In the genomic region with DNA sequence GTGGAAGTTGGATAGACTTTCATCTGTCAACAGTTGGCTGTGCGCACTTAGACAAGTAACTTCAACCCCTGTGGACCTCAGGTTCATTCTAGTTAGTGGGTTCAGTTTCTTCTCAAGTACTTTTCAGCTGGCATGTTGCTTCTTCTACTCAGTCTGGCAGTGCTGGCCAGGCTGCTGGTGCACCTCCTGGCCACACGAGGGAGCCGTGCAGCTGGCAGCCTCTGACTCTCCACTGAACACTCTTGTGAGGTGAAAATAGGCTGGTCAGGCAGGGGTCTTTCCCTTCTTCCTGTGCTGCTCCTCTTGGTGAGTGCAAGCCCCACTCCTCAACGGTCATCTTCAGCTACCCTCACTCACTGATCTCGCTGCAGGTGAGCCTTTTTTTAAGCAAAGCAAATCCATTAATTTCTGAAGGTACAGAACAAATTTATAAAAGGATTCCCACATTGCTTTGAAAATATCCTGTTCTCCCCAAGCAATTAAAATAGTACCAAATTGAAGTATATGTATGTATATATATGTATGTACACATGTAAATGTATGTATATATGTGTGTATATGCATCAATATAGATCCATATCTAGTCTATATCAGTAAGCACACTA, we compare ENCODE assay signal across 8 cellular contexts. TPM values are rescaled to one million over a fixed set of nuclear protein-coding genes. Genes with fewer than 3 reads are reported as not detected.
DNase-seq lines count a peak whose midpoint lies in the region; ATAC-seq and TF ChIP-seq lines count a peak whose summit lies in the region.

No MANE protein-coding gene starts in this region.

- H3K36me3 Mint-ChIP-seq in progenitor cell of endocrine pancreas (ENCODE audit: insufficient read depth): no peaks in the 10 kb centered on the region

- no peaks in the 10 kb centered on the region for H3K4me1 ChIP-seq in BE2C
- peaks cover 14% of the 10 kb centered on the region; the same call in 1 of the 2 replicates for H3K4me1 ChIP-seq in Panc1 (ENCODE audit: control insufficient read depth, insufficient read depth, low read length)
- peaks cover 0 to 18% (median 0%) of the 10 kb centered on the region in 3 donors for H3K4me1 ChIP-seq in gastroesophageal sphincter

- ATAC-seq in GM18868 (IDR thresholded peaks at IDR 0.05; ENCODE audit: unreplicated experiment) (peak; percentile 90), HG03354 (IDR thresholded peaks at IDR 0.05; ENCODE audit: poor library complexity, severe bottlenecking, unreplicated experiment) (peak; percentile 93), Panc1 (peak; percentile 95), gastroesophageal sphincter (peak; percentile 68)

- DNase-seq in BE2C (peak; percentile 46), Panc1 (ENCODE audit: low read depth, low spot score) (peak; percentile 57), progenitor cell of endocrine pancreas (ENCODE audit: low spot score, unreplicated experiment) (peak; percentile 25), NCI-H2107 (lab: John Stamatoyannopoulos, UW) (no peak)
- peak; percentile 16 for DNase-seq in activated T-helper 9 cell treated with anti-CD3 and anti-CD28 coated beads, Interleukin-2, amount 50 U/mL, for 16 hours (ENCODE audit: low read depth)

- peaks cover 2% of the 10 kb centered on the region for H3K4me1 Mint-ChIP-seq in progenitor cell of endocrine pancreas (ENCODE audit: low read depth)

- CTCF ChIA-PET in Panc1 (lab: Charles Lee): interaction anchor here (0.6 to 1.3 kb wide), 3 partner anchors 9 to 166 kb away, joined by 3 to 6 read pairs (median 6); no protein-coding TSS in a partner anchor

- H3K36me3 ChIP-seq in BE2C (no peaks in the 10 kb centered on the region), Panc1 (ENCODE audit: control insufficient read depth, insufficient read depth, low read length) (no peaks in the 10 kb centered on the region), gastroesophageal sphincter (peaks cover 0 to 17% of the 10 kb centered on the region in 2 donors)

- in situ Hi-C loops in Panc1 (cut with HindIII; ENCODE audit: low pct_unique_long_range_greater_than_20kb, low sequenced_read_pairs): no loop called here

- no peaks in the 10 kb centered on the region for H3K27me3 ChIP-seq in BE2C
- H3K27me3 ChIP-seq in Panc1 (ENCODE audit: control insufficient read depth, insufficient read depth, low read length): no peaks in the 10 kb centered on the region
- H3K27me3 ChIP-seq in gastroesophageal sphincter: no peaks in the 10 kb centered on the region

- TF ChIP-seq CTCF in BE2C (IDR thresholded peaks at IDR 0.05; ENCODE audit: low read depth, low read length): peak; percentile 84
- peak; percentile 95 for TF ChIP-seq CTCF in Panc1 (IDR thresholded peaks at IDR 0.05)
- peak; percentile 59 to 92 (median 62) for TF ChIP-seq CTCF in gastroesophageal sphincter (IDR thresholded peaks at IDR 0.05)
- TF ChIP-seq CTCF in progenitor cell of endocrine pancreas (IDR thresholded peaks at IDR 0.05; ENCODE audit: unreplicated experiment): peak; percentile 71

- H3K4me3 ChIP-seq in BE2C (ENCODE audit: low read depth, low read length): no peak overlapping the region; the same call in 1 of the 2 replicates
- H3K4me3 ChIP-seq in Panc1 (ENCODE audit: low read depth in 2 of 2, low read length in 2 of 2): no peak overlapping the region
- no peak overlapping the region for H3K4me3 ChIP-seq in gastroesophageal sphincter

- H3K9me3 ChIP-seq in BE2C (no peaks in the 10 kb centered on the region), Panc1 (ENCODE audit: control insufficient read depth, insufficient read depth, low read depth, low read length) (no peaks in the 10 kb centered on the region), gastroesophageal sphincter (no peaks in the 10 kb centered on the region)

- TF ChIP-seq POLR2A in gastroesophageal sphincter (IDR thresholded peaks at IDR 0.05): no peak

- H3K4me3 Mint-ChIP-seq in progenitor cell of endocrine pancreas (ENCODE audit: low read depth): no peak overlapping the region

- intact Hi-C loops in Panc1 (cut with micrococcal nuclease; ENCODE audit: unreplicated experiment): loop anchor here (5.0 to 10.0 kb wide), 2 partner anchors 158 to 210 kb away; no protein-coding TSS in a partner anchor

- H3K27ac Mint-ChIP-seq in progenitor cell of endocrine pancreas: no peak overlapping the region

- peaks cover 6% of the 10 kb centered on the region for H3K9me3 Mint-ChIP-seq in progenitor cell of endocrine pancreas (ENCODE audit: low read depth)

- H3K27me3 Mint-ChIP-seq in progenitor cell of endocrine pancreas: no peaks in the 10 kb centered on the region

- POLR2A ChIA-PET in Panc1 (lab: Charles Lee): no interaction called here

- TF ChIP-seq EP300 in gastroesophageal sphincter (IDR thresholded peaks at IDR 0.05): no peak

- WGBS in gastroesophageal sphincter (ENCODE audit: low coverage in 1 of 2), 2 donors: 33% methylated on average over 1 of the region's 5 CpGs; no CpG with 5 or more reads in 1 of the 2 donors

- no TSS peak for BruUV-seq in Panc1 (replicated peaks; lab: Mats Ljungman, UMichigan)

- H3K27ac ChIP-seq in Panc1 (ENCODE audit: low read length) (no peak overlapping the region; the same call in 1 of the 2 replicates), gastroesophageal sphincter (no peak overlapping the region)

RNA-seq across cellular contexts. Expression of a gene that starts 30.6 kb away (rescaled TPM):
- not detected for polyA plus RNA-seq in BE2C (2012; ENCODE audit: insufficient read depth, insufficient read length, low read depth)
- total RNA-seq in Panc1 (2021; ENCODE audit: unreplicated experiment) (13.1 TPM), gastroesophageal sphincter (10 to 100 TPM; 15.4 to 24.1 (median 17.7) TPM), progenitor cell of endocrine pancreas (0.96 and 1.5 TPM in 2 replicates)
- polyA plus RNA-seq in Panc1 (2012; ENCODE audit: insufficient read length): 6.4 TPM
